20 cellular contexts compared by ENCODE assay signal in genomic region chr11:45208135-45208534, GRCh38.
DNase-seq lines count a peak whose midpoint lies in the region; ATAC-seq lines count a peak whose summit lies in the region.
"Had no signal": no experiment of that assay in that cellular context is flagged by ENCODE, and none has a peak within 500 bp of the region (broad histone marks: within the 10 kb centered on the region; RNA-seq: fewer than 3 reads in every experiment).

No MANE protein-coding gene starts in this region.

- H3K9ac ChIP-seq in muscle layer of colon (ENCODE audit: low read length): no peak overlapping the region

- DNase-seq in right cardiac atrium (no peak), Right ventricle myocardium inferior (ENCODE audit: missing footprints) (no peak), NCI-H526 treated with DMSO at 0.1 percent for 48 hours (lab: John Stamatoyannopoulos, UW) (peak; percentile 66), NCI-H2171 treated with DMSO at 0.1 percent for 48 hours (lab: John Stamatoyannopoulos, UW) (no peak)
- DNase-seq: activated CD4-positive, alpha-beta T cell treated with anti-CD3 and anti-CD28 coated beads, Interleukin-2, amount 50 U/mL, for 48 hours; CD8-positive, alpha-beta memory T cell; foreskin fibroblast; KG1; kidney glomerular epithelial cell; NCI-H1105 treated with DMSO at 0.1 percent for 48 hours; NCI-H524; PC-3; SJCRH30; T-helper 2 cell; WERI-Rb-1 had no signal

- WGBS in right cardiac atrium: 69% methylated on average over 8 of the region's 8 CpGs

- H3K4me3 ChIP-seq in right cardiac atrium (ENCODE audit: low read length) (no peak overlapping the region), muscle layer of colon (ENCODE audit: low read depth in 1 of 2, low read length in 2 of 2) (no peak overlapping the region)
- H3K4me3 ChIP-seq: SJCRH30, suprapubic skin had no signal

- intact Hi-C loops in right cardiac atrium (cut with DNase I) (loop anchor here in 1 of 4 donors (10.0 kb wide), 1 partner anchor 87 kb away; no protein-coding TSS in a partner anchor), Right ventricle myocardium inferior (cut with DNase I) (loop anchor here (2.0 kb wide), 1 partner anchor 125 kb away; no protein-coding TSS in a partner anchor)

- H3K27ac ChIP-seq in right cardiac atrium (ENCODE audit: low read length): peak overlapping the region; percentile 6
- H3K27ac ChIP-seq in muscle layer of colon (ENCODE audit: low read depth, low read length): peak overlapping the region; percentile 98
- H3K27ac ChIP-seq: SJCRH30, suprapubic skin, WERI-Rb-1 had no signal

- peak in 1 of 2 donors; percentile 43 for ATAC-seq in right cardiac atrium
- ATAC-seq in Right ventricle myocardium inferior: no peak
- ATAC-seq in GM19397 (IDR thresholded peaks at IDR 0.05; ENCODE audit: unreplicated experiment): no peak
- no peak for ATAC-seq in GM19351 (IDR thresholded peaks at IDR 0.05; ENCODE audit: unreplicated experiment)
- ATAC-seq in GM18517 (IDR thresholded peaks at IDR 0.05; ENCODE audit: unreplicated experiment): no peak
- ATAC-seq: PC-3 had no signal

- H3K9me3 ChIP-seq in right cardiac atrium (ENCODE audit: control insufficient read depth, low read length) (no peaks in the 10 kb centered on the region), muscle layer of colon (ENCODE audit: low read length) (no peaks in the 10 kb centered on the region)
- H3K9me3 ChIP-seq: SJCRH30, suprapubic skin had no signal

- peaks cover 22% of the 10 kb centered on the region for H3K4me1 ChIP-seq in right cardiac atrium (ENCODE audit: control insufficient read depth, insufficient read depth, low read length)
- peaks cover 29% of the 10 kb centered on the region for H3K4me1 ChIP-seq in muscle layer of colon (ENCODE audit: insufficient read depth, low read length)
- H3K4me1 ChIP-seq: SJCRH30 had no signal

- peaks cover 20% of the 10 kb centered on the region for H3K36me3 ChIP-seq in muscle layer of colon (ENCODE audit: insufficient read depth, low read length)

- no peaks in the 10 kb centered on the region for H3K27me3 ChIP-seq in right cardiac atrium (ENCODE audit: control insufficient read depth, insufficient read depth)
- no peaks in the 10 kb centered on the region for H3K27me3 ChIP-seq in muscle layer of colon (ENCODE audit: control insufficient read depth in 1 of 2, insufficient read depth in 2 of 2, low read length in 2 of 2)
- H3K27me3 ChIP-seq: SJCRH30, suprapubic skin had no signal
